ENCODE assay signal across 8 cellular contexts in genomic region chr16:70686376-70687171, GRCh38. TPM values are rescaled to one million over a fixed set of nuclear protein-coding genes. Genes with fewer than 3 reads are reported as not detected.
DNase-seq lines count a peak whose midpoint lies in the region; ATAC-seq and TF ChIP-seq lines count a peak whose summit lies in the region.

No MANE protein-coding gene starts in this region.

- ATAC-seq in HG03139 (IDR thresholded peaks at IDR 0.05; ENCODE audit: unreplicated experiment), result no peak
- no peak for ATAC-seq in HG02840 (IDR thresholded peaks at IDR 0.05; ENCODE audit: low FRiP score, unreplicated experiment)

- no peak for TF ChIP-seq CTCF in stomach (IDR thresholded peaks at IDR 0.05)

- H3K9me3 ChIP-seq in iPS-18a (ENCODE audit: control insufficient read depth, low read depth, low read length), result no peaks in the 10 kb centered on the region
- no peaks in the 10 kb centered on the region for H3K9me3 ChIP-seq in stomach

- H3K4me1 ChIP-seq in iPS-18a (ENCODE audit: control insufficient read depth, low read depth, low read length) (peaks cover 12% of the 10 kb centered on the region), stomach (peaks cover 89 to 96% (median 92%) of the 10 kb centered on the region in 4 donors)

- peak overlapping the region; percentile 26 for H3K4me3 Mint-ChIP-seq in activated T-helper 2 cell treated with anti-CD3 and anti-CD28 coated beads, Interferon-gamma antibody, Interleukin-2, Interleukin-4, amounts not matched to agents 10 μg/mL and 5 μg/mL and 100 μg/mL, durations not matched to agents 14 hours and 24 hours and 36 hours (ENCODE audit: low read depth)

- DNase-seq in NCI-H2171 treated with DMSO at 0.1 percent for 48 hours (lab: John Stamatoyannopoulos, UW) (peak; percentile 67), NCI-H2171 (lab: John Stamatoyannopoulos, UW) (no peak), stomach (no peak), LoVo (ENCODE audit: low spot score) (no peak)
- DNase-seq in activated T-helper 2 cell treated with anti-CD3 and anti-CD28 coated beads, Interferon-gamma antibody, Interleukin-2, Interleukin-4, amounts not matched to agents 10 μg/mL and 5 μg/mL and 100 μg/mL, durations not matched to agents 14 hours and 24 hours and 36 hours (ENCODE audit: low spot score), result no peak

- H3K27ac ChIP-seq in iPS-18a (ENCODE audit: low read length) (no peak overlapping the region), stomach (peak overlapping the region; percentile 83 to 95 (median 85))

- H3K27me3 Mint-ChIP-seq in activated T-helper 2 cell treated with anti-CD3 and anti-CD28 coated beads, Interferon-gamma antibody, Interleukin-2, Interleukin-4, amounts not matched to agents 10 μg/mL and 5 μg/mL and 100 μg/mL, durations not matched to agents 14 hours and 24 hours and 36 hours (ENCODE audit: low read depth), result peaks cover 16% of the 10 kb centered on the region

- intact Hi-C loops in activated T-helper 2 cell treated with anti-CD3 and anti-CD28 coated beads, Interferon-gamma antibody, Interleukin-2, Interleukin-4, amounts not matched to agents 10 μg/mL and 5 μg/mL and 100 μg/mL, durations not matched to agents 14 hours and 24 hours and 36 hours (cut with micrococcal nuclease), result no loop called here
- intact Hi-C loops in stomach (cut with DNase I; ENCODE audit: low total_unique reads), result no loop called here

- no peak overlapping the region for H3K9ac ChIP-seq in iPS-18a (ENCODE audit: low read length)

- 47 to 63% (median 52%) methylated on average over 8 to 29 of the region's 29 CpGs for WGBS in stomach, 5 donors

- H3K27me3 ChIP-seq in iPS-18a (ENCODE audit: control insufficient read depth, insufficient read depth, low read length) (peaks cover 5% of the 10 kb centered on the region), stomach (peaks cover 0 to 11% (median 0%) of the 10 kb centered on the region in 3 donors)

- H3K27ac Mint-ChIP-seq in activated T-helper 2 cell treated with anti-CD3 and anti-CD28 coated beads, Interferon-gamma antibody, Interleukin-2, Interleukin-4, amounts not matched to agents 10 μg/mL and 5 μg/mL and 100 μg/mL, durations not matched to agents 14 hours and 24 hours and 36 hours, result no peak overlapping the region

- TF ChIP-seq EP300 in stomach (IDR thresholded peaks at IDR 0.05), result no peak

- no peaks in the 10 kb centered on the region for H3K36me3 Mint-ChIP-seq in activated T-helper 2 cell treated with anti-CD3 and anti-CD28 coated beads, Interferon-gamma antibody, Interleukin-2, Interleukin-4, amounts not matched to agents 10 μg/mL and 5 μg/mL and 100 μg/mL, durations not matched to agents 14 hours and 24 hours and 36 hours (ENCODE audit: low read depth)

- H3K9me3 Mint-ChIP-seq in activated T-helper 2 cell treated with anti-CD3 and anti-CD28 coated beads, Interferon-gamma antibody, Interleukin-2, Interleukin-4, amounts not matched to agents 10 μg/mL and 5 μg/mL and 100 μg/mL, durations not matched to agents 14 hours and 24 hours and 36 hours, result no peaks in the 10 kb centered on the region

- peak overlapping the region; percentile 47 for H3K4me3 ChIP-seq in iPS-18a (ENCODE audit: low read length)
- H3K4me3 ChIP-seq in stomach, result peak overlapping the region; percentile 66 to 83 (median 75)

- H3K36me3 ChIP-seq in iPS-18a (ENCODE audit: control insufficient read depth, low read depth, low read length) (no peaks in the 10 kb centered on the region), stomach (no peaks in the 10 kb centered on the region)

- H3K4me1 Mint-ChIP-seq in activated T-helper 2 cell treated with anti-CD3 and anti-CD28 coated beads, Interferon-gamma antibody, Interleukin-2, Interleukin-4, amounts not matched to agents 10 μg/mL and 5 μg/mL and 100 μg/mL, durations not matched to agents 14 hours and 24 hours and 36 hours (ENCODE audit: low read depth), result no peaks in the 10 kb centered on the region

- no peak for TF ChIP-seq POLR2A in stomach (IDR thresholded peaks at IDR 0.05)

RNA-seq across cellular contexts. Expression of gene MTSS2, which starts 0.7 kb away (rescaled TPM):
- total RNA-seq in activated T-helper 2 cell treated with anti-CD3 and anti-CD28 coated beads, Interferon-gamma antibody, Interleukin-2, Interleukin-4, amounts not matched to agents 10 μg/mL and 5 μg/mL and 100 μg/mL, durations not matched to agents 14 hours and 24 hours and 36 hours, result 1.3 TPM in 2 replicates
- 10 to 100 TPM in 4 of 5 donors, 1 to 10 TPM in 1; 5.8 to 50.7 (median 17.4) TPM for total RNA-seq in stomach
- 10 to 100 TPM; 19.7 to 42.2 (median 33.0) TPM for polyA plus RNA-seq in stomach

RNA-seq across cellular contexts. Expression of gene IL34, which starts 40.2 kb away (rescaled TPM):
- total RNA-seq in activated T-helper 2 cell treated with anti-CD3 and anti-CD28 coated beads, Interferon-gamma antibody, Interleukin-2, Interleukin-4, amounts not matched to agents 10 μg/mL and 5 μg/mL and 100 μg/mL, durations not matched to agents 14 hours and 24 hours and 36 hours, result 0.28 TPM in 1 of 2 replicates, not detected in the other
- 1 to 10 TPM in 1 of 5 donors, under 1 TPM in 2, not detected in 2; 0.45 to 2.0 (median 0.87) TPM for total RNA-seq in stomach
- polyA plus RNA-seq in stomach, result 1 to 10 TPM; 1.5 to 5.9 (median 2.1) TPM
